Comparison of ENCODE assay signal across 19 cellular contexts in the genomic region with DNA sequence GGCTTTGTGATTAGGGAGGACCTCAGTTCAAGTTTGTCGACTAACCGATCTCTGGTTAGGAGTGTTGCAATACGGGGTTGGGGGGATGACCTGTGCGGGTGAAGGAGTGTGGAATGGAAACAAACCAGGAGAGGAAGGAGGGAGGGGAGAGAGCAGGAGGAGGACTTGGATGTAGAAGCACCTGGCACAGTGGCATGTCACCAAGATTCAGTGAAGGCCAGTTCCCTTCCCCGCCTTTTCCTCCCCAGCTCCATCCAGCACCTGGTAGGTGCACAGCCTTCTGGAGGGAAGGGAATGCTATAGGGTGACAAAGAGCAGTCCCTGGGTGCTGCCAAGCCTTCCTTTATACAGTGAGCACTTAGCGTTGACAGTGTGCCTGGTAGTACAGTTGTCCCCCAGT.
DNase-seq lines count a peak whose midpoint lies in the region; ATAC-seq, FAIRE-seq and TF ChIP-seq lines count a peak whose summit lies in the region.
"Had no signal": no experiment of that assay in that cellular context is flagged by ENCODE, and none has a peak within 500 bp of the region (broad histone marks: within the 10 kb centered on the region; RNA-seq: fewer than 3 reads in every experiment).

No MANE protein-coding gene starts in this region.

- no peaks in the 10 kb centered on the region for H3K9me3 ChIP-seq in mucosa of descending colon
- H3K9me3 ChIP-seq: HAP-1 had no signal

- H3K4me3 ChIP-seq in NB4 (ENCODE audit: low read depth, low read length): no peak overlapping the region
- no peak overlapping the region for H3K4me3 ChIP-seq in bronchial epithelial cell (ENCODE audit: low read depth, low read length)
- no peak overlapping the region for H3K4me3 ChIP-seq in mucosa of descending colon
- H3K4me3 ChIP-seq: GM12878, HAP-1 had no signal

- intact Hi-C loops in posterior vena cava (cut with DNase I) (no loop called here), mucosa of descending colon (cut with DNase I, micrococcal nuclease) (no loop called here)

- TF ChIP-seq CTCF in NB4 (IDR thresholded peaks at IDR 0.05; ENCODE audit: low read depth, low read length) (no peak), bronchial epithelial cell (IDR thresholded peaks at IDR 0.05; ENCODE audit: insufficient read depth, low read length, severe bottlenecking) (no peak), mucosa of descending colon (IDR thresholded peaks at IDR 0.05) (no peak)

- peak; percentile 51 for DNase-seq in NB4 (ENCODE audit: low read depth)
- DNase-seq in NCI-H2107 treated with DMSO at 0.1 percent for 48 hours (lab: John Stamatoyannopoulos, UW; ENCODE audit: unreplicated experiment): peak; percentile 48
- DNase-seq in bronchial epithelial cell (ENCODE audit: low read depth): no peak
- DNase-seq in posterior vena cava (ENCODE audit: low spot score): peak; percentile 32
- no peak for DNase-seq in mucosa of descending colon
- DNase-seq in HK-2 (ENCODE audit: unreplicated experiment): no peak
- no peak for DNase-seq in urothelium cell line (ENCODE audit: low spot score)
- DNase-seq: C1 segment of cervical spinal cord; Calu3; CD4-positive, alpha-beta memory T cell; COR-L47; DMS53; DMS79 treated with DMSO at 0.1 percent for 48 hours; GOT3; HFFc6 had no signal

- TF ChIP-seq POLR2A in NB4 (IDR thresholded peaks at IDR 0.05; ENCODE audit: extremely low read depth, insufficient read length): no peak

- FAIRE-seq in bronchial epithelial cell (lab: Jason Lieb, UNC) (peak; percentile 91), urothelium cell line (lab: Jason Lieb, UNC) (no peak)
- FAIRE-seq: G401.6, GM12878, H54 had no signal

- no peak for ATAC-seq in mucosa of descending colon
- ATAC-seq: GM12878 had no signal

- H3K27me3 ChIP-seq in bronchial epithelial cell (ENCODE audit: control insufficient read depth, insufficient read depth, low read length): peaks cover 2% of the 10 kb centered on the region

- H3K36me3 ChIP-seq in bronchial epithelial cell (ENCODE audit: control insufficient read depth, insufficient read depth, low read length) (no peaks in the 10 kb centered on the region), mucosa of descending colon (ENCODE audit: low read depth) (no peaks in the 10 kb centered on the region)
- H3K36me3 ChIP-seq: HAP-1 had no signal

- no peaks in the 10 kb centered on the region for H3K4me1 ChIP-seq in mucosa of descending colon (ENCODE audit: low read depth)
- H3K4me1 ChIP-seq: HAP-1 had no signal

Comparison
In these comparisons a context has a peak if more than half of its experiments do, and no peak if none do; other contexts are left out.
1. DNase-seq: peak in NB4 (single experiment), NCI-H2107 treated with DMSO at 0.1 percent for 48 hours (single experiment) and posterior vena cava (single experiment); none in bronchial epithelial cell (single experiment), mucosa of descending colon (0 of 3), HK-2 (single experiment) and urothelium cell line (single experiment).